Comparison of ENCODE assay signal across 8 cellular contexts in genomic region chr13:76993021-76993420, GRCh38. TPM values are rescaled to one million over a fixed set of nuclear protein-coding genes. Genes with fewer than 3 reads are reported as not detected.
DNase-seq lines count a peak whose midpoint lies in the region; ATAC-seq, FAIRE-seq and TF ChIP-seq lines count a peak whose summit lies in the region.

No MANE protein-coding gene starts in this region.

- WGBS in testis, 2 donors, result 23 to 27% methylated on average over 3 of the region's 3 CpGs

- H3K27ac Mint-ChIP-seq in activated CD4-positive, alpha-beta T cell treated with anti-CD3 and anti-CD28 coated beads for 36 hours, result peak overlapping the region; percentile 98

- no peaks in the 10 kb centered on the region for H3K9me3 ChIP-seq in adipocyte (ENCODE audit: control insufficient read depth, low read length)
- no peaks in the 10 kb centered on the region for H3K9me3 ChIP-seq in kidney (ENCODE audit: control insufficient read depth in 1 of 2, low read length in 2 of 2)
- H3K9me3 ChIP-seq in testis, result no peaks in the 10 kb centered on the region

- TF ChIP-seq POLR2A in testis (IDR thresholded peaks at IDR 0.05), result no peak

- H3K4me1 Mint-ChIP-seq in activated CD4-positive, alpha-beta T cell treated with anti-CD3 and anti-CD28 coated beads for 36 hours, result peaks cover 39% of the 10 kb centered on the region

- H3K27ac ChIP-seq in kidney (ENCODE audit: low read depth in 2 of 2, low read length in 2 of 2) (peak overlapping the region; percentile 89 to 94), testis (peak overlapping the region; percentile 95 to 98)

- DNase-seq in activated CD4-positive, alpha-beta T cell treated with anti-CD3 and anti-CD28 coated beads for 36 hours, result no peak
- DNase-seq in activated CD4-positive, alpha-beta T cell treated with anti-CD3 and anti-CD28 coated beads, Interleukin-2, amount 50 U/mL, for 1 hour, result no peak
- DNase-seq in adipocyte (ENCODE audit: low read depth) (peak; percentile 65), kidney (no peak), testis (no peak), NCI-H510A treated with DMSO at 0.1 percent for 48 hours (lab: John Stamatoyannopoulos, UW) (no peak), foreskin melanocyte (no peak), cerebellar nuclear complex (lab: John Stamatoyannopoulos, UW) (no peak)

- no peak for FAIRE-seq in kidney (lab: Jason Lieb, UNC)

- no peaks in the 10 kb centered on the region for H3K27me3 Mint-ChIP-seq in activated CD4-positive, alpha-beta T cell treated with anti-CD3 and anti-CD28 coated beads for 36 hours

- peaks cover 18% of the 10 kb centered on the region for H3K36me3 ChIP-seq in adipocyte (ENCODE audit: control insufficient read depth, insufficient read depth, low read length, severe bottlenecking)
- H3K36me3 ChIP-seq in kidney (ENCODE audit: control insufficient read depth in 1 of 2, insufficient read depth in 2 of 2, low read length in 2 of 2), result peaks cover 0 to 3% of the 10 kb centered on the region in 2 donors
- no peaks in the 10 kb centered on the region for H3K36me3 ChIP-seq in testis (ENCODE audit: low read depth, missing control alignments)

- no peak for ATAC-seq in activated CD4-positive, alpha-beta T cell treated with anti-CD3 and anti-CD28 coated beads for 36 hours

- CTCF ChIA-PET in activated CD4-positive, alpha-beta T cell treated with anti-CD3 and anti-CD28 coated beads for 36 hours (lab: Charles Lee), result interaction anchor here (0.8 to 4.0 kb wide), 10 partner anchors 9 to 485 kb away, joined by 3 to 29 read pairs (median 4); no protein-coding TSS in a partner anchor

- intact Hi-C loops in activated CD4-positive, alpha-beta T cell treated with anti-CD3 and anti-CD28 coated beads for 36 hours (cut with DNase I, micrococcal nuclease), result loop anchor here (2.0 to 5.0 kb wide), 8 partner anchors 16 to 1666 kb away; partner anchors contain the start of genes SLAIN1 (in 2 of the 2), COMMD6 (in 1 of the 2), KCTD12 (in 1 of the 2) and MYCBP2 (in 1 of the 2)
- intact Hi-C loops in kidney (cut with DNase I) (no loop called here), testis (cut with DNase I; ENCODE audit: low total_unique reads) (no loop called here)

- H3K27me3 ChIP-seq in adipocyte (replicated peaks; ENCODE audit: control insufficient read depth, insufficient read depth, low read length), result no peaks in the 10 kb centered on the region
- H3K27me3 ChIP-seq in testis, result no peaks in the 10 kb centered on the region

- H3K9ac ChIP-seq in adipocyte (ENCODE audit: low read length) (peak overlapping the region; percentile 94), kidney (ENCODE audit: low read length in 2 of 2) (peak overlapping the region; percentile 90 to 96)

- POLR2A ChIA-PET in activated CD4-positive, alpha-beta T cell treated with anti-CD3 and anti-CD28 coated beads for 36 hours (lab: Charles Lee), result interaction anchor here (0.5 to 1.9 kb wide), 3 partner anchors 9 to 33 kb away, joined by 3 to 10 read pairs (median 4); partner anchors contain the start of gene FBXL3

- peak overlapping the region; percentile 97 for H3K4me3 Mint-ChIP-seq in activated CD4-positive, alpha-beta T cell treated with anti-CD3 and anti-CD28 coated beads for 36 hours

- H3K9me3 Mint-ChIP-seq in activated CD4-positive, alpha-beta T cell treated with anti-CD3 and anti-CD28 coated beads for 36 hours (ENCODE audit: low read depth), result no peaks in the 10 kb centered on the region

- TF ChIP-seq CTCF in kidney (IDR thresholded peaks at IDR 0.05; ENCODE audit: borderline replicate concordance, extremely low read depth, insufficient read depth), result no peak
- no peak for TF ChIP-seq CTCF in testis (IDR thresholded peaks at IDR 0.05)

- peaks cover 28% of the 10 kb centered on the region for H3K36me3 Mint-ChIP-seq in activated CD4-positive, alpha-beta T cell treated with anti-CD3 and anti-CD28 coated beads for 36 hours (ENCODE audit: low read depth)

- peak overlapping the region; percentile 94 for H3K4me3 ChIP-seq in adipocyte (ENCODE audit: low read length)
- peak overlapping the region; percentile 93 to 94 for H3K4me3 ChIP-seq in kidney (ENCODE audit: low read length in 2 of 2)
- H3K4me3 ChIP-seq in testis, result peak overlapping the region; percentile 95

- H3K4me1 ChIP-seq in adipocyte (ENCODE audit: control insufficient read depth, insufficient read depth, low read length) (peaks cover 25% of the 10 kb centered on the region), kidney (ENCODE audit: control insufficient read depth in 1 of 2, insufficient read depth in 1 of 2, low read depth in 1 of 2, low read length in 2 of 2) (peaks cover 0 to 8% of the 10 kb centered on the region in 2 donors), testis (peaks cover 14% of the 10 kb centered on the region)

RNA-seq across cellular contexts. Expression of gene CLN5, which starts 1.1 kb away (rescaled TPM):
- total RNA-seq in activated CD4-positive, alpha-beta T cell treated with anti-CD3 and anti-CD28 coated beads for 36 hours, result 10 to 100 TPM; 14.5 to 14.9 TPM
- total RNA-seq in kidney, result 80.8 TPM
- 59.5 TPM for polyA plus RNA-seq in kidney (ENCODE audit: insufficient read depth, low read depth, low replicate concordance)
- 10 to 100 TPM; 28.1 to 39.2 TPM for total RNA-seq in testis
- polyA plus RNA-seq in testis (ENCODE audit: insufficient read depth, low read depth, low replicate concordance), result 30.5 TPM

RNA-seq across cellular contexts. Expression of gene FBXL3, which starts 33.9 kb away (rescaled TPM):
- total RNA-seq in activated CD4-positive, alpha-beta T cell treated with anti-CD3 and anti-CD28 coated beads for 36 hours, result 10 to 100 TPM; 28.4 to 31.6 TPM
- 61.6 TPM for total RNA-seq in kidney
- 22.3 TPM for polyA plus RNA-seq in kidney (ENCODE audit: insufficient read depth, low read depth, low replicate concordance)
- 100 to 1,000 TPM in 1 of 2 donors, 10 to 100 TPM in 1; 84.0 to 111 TPM for total RNA-seq in testis
- 51.0 TPM for polyA plus RNA-seq in testis (ENCODE audit: insufficient read depth, low read depth, low replicate concordance)

RNA-seq across cellular contexts. Expression of gene ACOD1, which starts 44.7 kb away (rescaled TPM):
- total RNA-seq in activated CD4-positive, alpha-beta T cell treated with anti-CD3 and anti-CD28 coated beads for 36 hours, result not detected
- total RNA-seq in kidney, result not detected
- polyA plus RNA-seq in kidney (ENCODE audit: insufficient read depth, low read depth, low replicate concordance), result not detected
- total RNA-seq in testis, result under 1 TPM in 1 of 2 donors, not detected in 1; 0.12 TPM
- not detected for polyA plus RNA-seq in testis (ENCODE audit: insufficient read depth, low read depth, low replicate concordance)

Comparison
In these comparisons a context has a peak if more than half of its experiments do, and no peak if none do; other contexts are left out.
1. intact Hi-C loops: an anchor here in activated CD4-positive, alpha-beta T cell treated with anti-CD3 and anti-CD28 coated beads for 36 hours (2.0 to 5.0 kb wide); none called in kidney and testis.